8 cellular contexts compared by ENCODE assay signal in the genomic region with DNA sequence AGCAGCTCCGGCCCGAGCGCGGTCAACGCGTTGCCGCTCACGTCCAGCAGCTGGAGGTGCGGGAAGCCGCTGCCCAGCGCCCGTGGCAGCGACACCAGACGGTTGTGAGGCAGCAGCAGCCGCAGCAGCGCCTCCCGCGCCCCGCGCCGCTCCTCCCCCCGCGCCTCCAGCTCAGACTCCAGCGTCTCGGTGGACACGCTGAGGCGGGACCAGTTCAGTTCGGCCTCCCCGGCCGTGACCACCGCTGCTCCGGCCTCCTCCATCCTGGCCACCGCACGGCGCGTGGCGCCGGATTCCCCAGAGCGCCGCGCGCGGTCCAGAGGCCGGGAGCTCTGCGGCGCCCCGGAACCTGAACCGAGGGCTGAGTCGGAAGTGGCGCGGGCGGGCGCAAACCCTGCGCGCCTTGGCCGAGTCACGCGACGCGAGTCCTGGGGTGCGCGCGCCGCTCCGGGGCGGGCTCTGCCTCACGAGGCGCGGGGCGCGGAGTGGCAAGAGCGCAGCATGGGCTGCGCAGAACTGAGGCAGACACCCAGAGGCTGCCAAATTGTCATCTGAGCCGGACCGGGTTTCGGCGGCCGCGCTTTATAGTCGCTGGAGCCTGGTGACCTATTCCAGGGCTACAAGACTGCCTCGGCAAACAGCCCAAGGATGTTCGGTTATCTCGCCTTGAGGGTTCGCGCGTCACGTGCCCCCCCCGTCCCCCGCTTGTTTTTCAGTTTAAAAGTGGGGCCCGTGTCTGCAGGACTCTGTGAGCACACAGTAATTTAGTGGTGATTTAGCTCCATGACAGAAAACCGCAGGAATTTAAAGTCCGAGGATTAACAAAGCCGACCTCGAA. TPM values are rescaled to one million over a fixed set of nuclear protein-coding genes. Genes with fewer than 3 reads are reported as not detected.
DNase-seq lines count a peak whose midpoint lies in the region; ATAC-seq and TF ChIP-seq lines count a peak whose summit lies in the region.

A gene (minus strand): TSS at position 374 of the 838 bp plus-strand sequence. CDS start 111 bp downstream, at position 263.

- TF ChIP-seq CTCF in GM12865 (IDR thresholded peaks at IDR 0.05; ENCODE audit: insufficient read depth, low read depth, low read length, missing control alignments) (peak; percentile 10), osteocyte (IDR thresholded peaks at IDR 0.05) (peak; percentile 47), thoracic aorta (IDR thresholded peaks at IDR 0.05) (peak; percentile 29)

- peaks cover 16 to 35% of the 10 kb centered on the region in 2 donors for H3K4me1 ChIP-seq in thoracic aorta (ENCODE audit: control insufficient read depth in 1 of 2, low read depth in 2 of 2)

- no peaks in the 10 kb centered on the region for H3K27me3 Mint-ChIP-seq in activated naive CD4-positive, alpha-beta T cell treated with anti-CD3 and anti-CD28 coated beads, Interleukin-2, amount 50 U/mL, for 24 hours
- peaks cover 4% of the 10 kb centered on the region for H3K27me3 Mint-ChIP-seq in osteocyte (ENCODE audit: unreplicated experiment)

- ATAC-seq in HG02623 (IDR thresholded peaks at IDR 0.05; ENCODE audit: unreplicated experiment): peak; percentile 86
- ATAC-seq in SK-N-SH treated with all-trans-retinoic acid at 6 μM for 48 hours: peak; percentile 92
- peak; percentile 83 for ATAC-seq in thoracic aorta (ENCODE audit: insufficient number of reproducible peaks, low FRiP score, low read depth)

- H3K36me3 Mint-ChIP-seq in activated naive CD4-positive, alpha-beta T cell treated with anti-CD3 and anti-CD28 coated beads, Interleukin-2, amount 50 U/mL, for 24 hours: peaks cover 13% of the 10 kb centered on the region
- peaks cover 4% of the 10 kb centered on the region for H3K36me3 Mint-ChIP-seq in osteocyte (ENCODE audit: unreplicated experiment)

- peak within 1 kb of the TSS; percentile 69 to 80 for H3K27ac ChIP-seq in thoracic aorta

- no peaks in the 10 kb centered on the region for H3K9me3 Mint-ChIP-seq in activated naive CD4-positive, alpha-beta T cell treated with anti-CD3 and anti-CD28 coated beads, Interleukin-2, amount 50 U/mL, for 24 hours
- no peaks in the 10 kb centered on the region for H3K9me3 Mint-ChIP-seq in osteocyte (ENCODE audit: unreplicated experiment)

- H3K36me3 ChIP-seq in thoracic aorta: no peaks in the 10 kb centered on the region

- H3K4me3 ChIP-seq in GM12865 (ENCODE audit: low read depth, low read length) (peak within 1 kb of the TSS; percentile 84), thoracic aorta (peak within 1 kb of the TSS; percentile 73)

- peak; percentile 96 for DNase-seq in GM12865 (ENCODE audit: low read depth)
- peak; percentile 92 for DNase-seq in NCI-H1092 (lab: John Stamatoyannopoulos, UW)
- peak; percentile 93 for DNase-seq in glomerular visceral epithelial cell (ENCODE audit: extremely low spot score)
- DNase-seq in osteocyte (ENCODE audit: extremely low spot score, unreplicated experiment): peak; percentile 97
- peak; percentile 36 for DNase-seq in thoracic aorta (ENCODE audit: low spot score)

- peaks cover 48% of the 10 kb centered on the region for H3K4me1 Mint-ChIP-seq in activated naive CD4-positive, alpha-beta T cell treated with anti-CD3 and anti-CD28 coated beads, Interleukin-2, amount 50 U/mL, for 24 hours
- H3K4me1 Mint-ChIP-seq in osteocyte (ENCODE audit: unreplicated experiment): peaks cover 41% of the 10 kb centered on the region

- H3K27ac Mint-ChIP-seq in activated naive CD4-positive, alpha-beta T cell treated with anti-CD3 and anti-CD28 coated beads, Interleukin-2, amount 50 U/mL, for 24 hours: peak within 1 kb of the TSS; percentile 92
- H3K27ac Mint-ChIP-seq in osteocyte (ENCODE audit: unreplicated experiment): peak within 1 kb of the TSS; percentile 76

- H3K9me3 ChIP-seq in thoracic aorta: no peaks in the 10 kb centered on the region

- H3K4me3 Mint-ChIP-seq in activated naive CD4-positive, alpha-beta T cell treated with anti-CD3 and anti-CD28 coated beads, Interleukin-2, amount 50 U/mL, for 24 hours: peak within 1 kb of the TSS; percentile 94
- peak within 1 kb of the TSS; percentile 89 for H3K4me3 Mint-ChIP-seq in osteocyte (ENCODE audit: unreplicated experiment)

- no peaks in the 10 kb centered on the region for H3K27me3 ChIP-seq in thoracic aorta (replicated peaks; ENCODE audit: insufficient read depth)

TF ChIP-seq in SK-N-SH treated with all-trans-retinoic acid at 6 μM for 48 hours, 23 proteins besides CTCF, POLR2A, EP300 and RAD21 (continues in another document):
- TF ChIP-seq ZNF565 (CRISPR knock-in tag; conservative IDR thresholded peaks at IDR 0.05; ENCODE audit: low read depth): no peak
- TF ChIP-seq, protein P1, sequence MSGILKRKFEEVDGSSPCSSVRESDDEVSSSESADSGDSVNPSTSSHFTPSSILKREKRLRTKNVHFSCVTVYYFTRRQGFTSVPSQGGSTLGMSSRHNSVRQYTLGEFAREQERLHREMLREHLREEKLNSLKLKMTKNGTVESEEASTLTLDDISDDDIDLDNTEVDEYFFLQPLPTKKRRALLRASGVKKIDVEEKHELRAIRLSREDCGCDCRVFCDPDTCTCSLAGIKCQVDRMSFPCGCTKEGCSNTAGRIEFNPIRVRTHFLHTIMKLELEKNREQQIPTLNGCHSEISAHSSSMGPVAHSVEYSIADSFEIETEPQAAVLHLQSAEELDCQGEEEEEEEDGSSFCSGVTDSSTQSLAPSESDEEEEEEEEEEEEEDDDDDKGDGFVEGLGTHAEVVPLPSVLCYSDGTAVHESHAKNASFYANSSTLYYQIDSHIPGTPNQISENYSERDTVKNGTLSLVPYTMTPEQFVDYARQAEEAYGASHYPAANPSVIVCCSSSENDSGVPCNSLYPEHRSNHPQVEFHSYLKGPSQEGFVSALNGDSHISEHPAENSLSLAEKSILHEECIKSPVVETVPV (CRISPR knock-in tag; IDR thresholded peaks at IDR 0.05): no peak
- TF ChIP-seq RARB (CRISPR knock-in tag; IDR thresholded peaks at IDR 0.05): no peak
- TF ChIP-seq OSR1 (CRISPR knock-in tag; IDR thresholded peaks at IDR 0.05): no peak
- TF ChIP-seq, protein P2, sequence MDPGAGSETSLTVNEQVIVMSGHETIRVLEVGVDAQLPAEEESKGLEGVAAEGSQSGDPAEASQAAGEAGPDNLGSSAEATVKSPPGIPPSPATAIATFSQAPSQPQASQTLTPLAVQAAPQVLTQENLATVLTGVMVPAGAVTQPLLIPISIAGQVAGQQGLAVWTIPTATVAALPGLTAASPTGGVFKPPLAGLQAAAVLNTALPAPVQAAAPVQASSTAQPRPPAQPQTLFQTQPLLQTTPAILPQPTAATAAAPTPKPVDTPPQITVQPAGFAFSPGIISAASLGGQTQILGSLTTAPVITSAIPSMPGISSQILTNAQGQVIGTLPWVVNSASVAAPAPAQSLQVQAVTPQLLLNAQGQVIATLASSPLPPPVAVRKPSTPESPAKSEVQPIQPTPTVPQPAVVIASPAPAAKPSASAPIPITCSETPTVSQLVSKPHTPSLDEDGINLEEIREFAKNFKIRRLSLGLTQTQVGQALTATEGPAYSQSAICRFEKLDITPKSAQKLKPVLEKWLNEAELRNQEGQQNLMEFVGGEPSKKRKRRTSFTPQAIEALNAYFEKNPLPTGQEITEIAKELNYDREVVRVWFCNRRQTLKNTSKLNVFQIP (CRISPR knock-in tag; IDR thresholded peaks at IDR 0.05; ENCODE audit: borderline replicate concordance, low read depth): no peak
- no peak for TF ChIP-seq ARNTL (CRISPR knock-in tag; IDR thresholded peaks at IDR 0.05; ENCODE audit: borderline replicate concordance, low read depth)
- no peak for TF ChIP-seq SNAI2 (CRISPR knock-in tag; IDR thresholded peaks at IDR 0.05)
- 0 out of 2 replicates have a peak, but pooled peaks have one; percentile 14 for TF ChIP-seq ZFP3 (CRISPR knock-in tag; IDR thresholded peaks at IDR 0.05)
- TF ChIP-seq, protein P3, sequence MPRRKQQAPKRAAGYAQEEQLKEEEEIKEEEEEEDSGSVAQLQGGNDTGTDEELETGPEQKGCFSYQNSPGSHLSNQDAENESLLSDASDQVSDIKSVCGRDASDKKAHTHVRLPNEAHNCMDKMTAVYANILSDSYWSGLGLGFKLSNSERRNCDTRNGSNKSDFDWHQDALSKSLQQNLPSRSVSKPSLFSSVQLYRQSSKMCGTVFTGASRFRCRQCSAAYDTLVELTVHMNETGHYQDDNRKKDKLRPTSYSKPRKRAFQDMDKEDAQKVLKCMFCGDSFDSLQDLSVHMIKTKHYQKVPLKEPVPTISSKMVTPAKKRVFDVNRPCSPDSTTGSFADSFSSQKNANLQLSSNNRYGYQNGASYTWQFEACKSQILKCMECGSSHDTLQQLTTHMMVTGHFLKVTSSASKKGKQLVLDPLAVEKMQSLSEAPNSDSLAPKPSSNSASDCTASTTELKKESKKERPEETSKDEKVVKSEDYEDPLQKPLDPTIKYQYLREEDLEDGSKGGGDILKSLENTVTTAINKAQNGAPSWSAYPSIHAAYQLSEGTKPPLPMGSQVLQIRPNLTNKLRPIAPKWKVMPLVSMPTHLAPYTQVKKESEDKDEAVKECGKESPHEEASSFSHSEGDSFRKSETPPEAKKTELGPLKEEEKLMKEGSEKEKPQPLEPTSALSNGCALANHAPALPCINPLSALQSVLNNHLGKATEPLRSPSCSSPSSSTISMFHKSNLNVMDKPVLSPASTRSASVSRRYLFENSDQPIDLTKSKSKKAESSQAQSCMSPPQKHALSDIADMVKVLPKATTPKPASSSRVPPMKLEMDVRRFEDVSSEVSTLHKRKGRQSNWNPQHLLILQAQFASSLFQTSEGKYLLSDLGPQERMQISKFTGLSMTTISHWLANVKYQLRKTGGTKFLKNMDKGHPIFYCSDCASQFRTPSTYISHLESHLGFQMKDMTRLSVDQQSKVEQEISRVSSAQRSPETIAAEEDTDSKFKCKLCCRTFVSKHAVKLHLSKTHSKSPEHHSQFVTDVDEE (CRISPR knock-in tag; IDR thresholded peaks at IDR 0.05): 0 out of 2 replicates have a peak, but pooled peaks have one; percentile 24
- TF ChIP-seq ZNF8 (CRISPR knock-in tag; IDR thresholded peaks at IDR 0.05): no peak
- peak; percentile 81 for TF ChIP-seq ZNF70 (CRISPR knock-in tag; IDR thresholded peaks at IDR 0.05)
- TF ChIP-seq PPARA (CRISPR knock-in tag; IDR thresholded peaks at IDR 0.05; ENCODE audit: borderline replicate concordance): no peak
- TF ChIP-seq TOX (CRISPR knock-in tag; IDR thresholded peaks at IDR 0.05; ENCODE audit: borderline replicate concordance): no peak
- TF ChIP-seq ZFP30 (CRISPR knock-in tag; IDR thresholded peaks at IDR 0.05): no peak

RNA-seq across cellular contexts. Expression of the gene that starts here (rescaled TPM):
- total RNA-seq in osteocyte (28.0 and 28.1 TPM in 2 replicates), thoracic aorta (10 to 100 TPM; 27.9 to 35.6 TPM)

Comparison
In these comparisons a context has a peak if more than half of its experiments do, and no peak if none do; other contexts are left out.
1. Peak in every context shown above with its lines: DNase-seq, ATAC-seq, H3K4me3 ChIP-seq and H3K27ac ChIP-seq.
2. DNase-seq: peak in every context shown above with its lines; median percentile 97 in osteocyte; 96 in GM12865; 93 in glomerular visceral epithelial cell; 92 in NCI-H1092; 36 in thoracic aorta.